Comparison of ENCODE assay signal across 1 cellular context in genomic region chr4:99202094-99202493, GRCh38.
TF ChIP-seq lines count a peak whose summit lies in the region.

No MANE protein-coding gene starts in this region.

TF ChIP-seq in HepG2, 621 proteins besides CTCF, POLR2A, EP300 and RAD21 (continues in another document):
- TF ChIP-seq KIAA2018 (CRISPR knock-in tag; IDR thresholded peaks at IDR 0.05; ENCODE audit: borderline replicate concordance) (no peak), ZBTB2 (CRISPR knock-in tag; IDR thresholded peaks at IDR 0.05; ENCODE audit: low read depth) (no peak), ZNF3 (CRISPR knock-in tag; IDR thresholded peaks at IDR 0.05) (no peak), POGZ (CRISPR knock-in tag; IDR thresholded peaks at IDR 0.05) (peak; percentile 50; the same call in 1 of the 2 replicates), ZNF83 (CRISPR knock-in tag; IDR thresholded peaks at IDR 0.05; ENCODE audit: borderline replicate concordance) (no peak), RELA (CRISPR knock-in tag; IDR thresholded peaks at IDR 0.05) (no peak), FOXK1 (CRISPR knock-in tag; IDR thresholded peaks at IDR 0.05; ENCODE audit: borderline replicate concordance, low read depth) (no peak), ZNF773 (CRISPR knock-in tag; IDR thresholded peaks at IDR 0.05; ENCODE audit: borderline replicate concordance) (no peak), KMT2B (CRISPR knock-in tag; IDR thresholded peaks at IDR 0.05) (no peak), BRD4 (CRISPR knock-in tag; IDR thresholded peaks at IDR 0.05) (no peak), ZBED4 (CRISPR knock-in tag; IDR thresholded peaks at IDR 0.05; ENCODE audit: borderline replicate concordance) (no peak), EHMT2 (IDR thresholded peaks at IDR 0.05; ENCODE audit: borderline replicate concordance, low read depth, low read length) (no peak), JUN (CRISPR knock-in tag; IDR thresholded peaks at IDR 0.05) (no peak), ZNF580 (CRISPR knock-in tag; IDR thresholded peaks at IDR 0.05; ENCODE audit: borderline replicate concordance, low read depth) (no peak), MTA3 (CRISPR knock-in tag; IDR thresholded peaks at IDR 0.05) (no peak), NR1H2 (CRISPR knock-in tag; IDR thresholded peaks at IDR 0.05; ENCODE audit: borderline replicate concordance, low read depth) (no peak), NFIB (CRISPR knock-in tag; IDR thresholded peaks at IDR 0.05; ENCODE audit: borderline replicate concordance) (no peak), ATF7-NPFF (CRISPR knock-in tag; IDR thresholded peaks at IDR 0.05; ENCODE audit: low read depth) (no peak), TOPORS (CRISPR knock-in tag; IDR thresholded peaks at IDR 0.05) (no peak), JARID2 (CRISPR knock-in tag; IDR thresholded peaks at IDR 0.05; ENCODE audit: insufficient replicate concordance) (no peak), ZNF484 (CRISPR knock-in tag; IDR thresholded peaks at IDR 0.05; ENCODE audit: borderline replicate concordance, low read depth) (no peak), HNF4A (CRISPR knock-in tag; IDR thresholded peaks at IDR 0.05) (peak; percentile 16; the same call in 1 of the 2 replicates), ZNF451 (CRISPR knock-in tag; IDR thresholded peaks at IDR 0.05) (no peak), DRAP1 (CRISPR knock-in tag; IDR thresholded peaks at IDR 0.05) (no peak), KDM3A (CRISPR knock-in tag; IDR thresholded peaks at IDR 0.05; ENCODE audit: low read depth) (no peak), ZFP90 (CRISPR knock-in tag; IDR thresholded peaks at IDR 0.05; ENCODE audit: borderline replicate concordance) (no peak), NFYB (CRISPR knock-in tag; IDR thresholded peaks at IDR 0.05) (no peak), ZNF234 (CRISPR knock-in tag; conservative IDR thresholded peaks at IDR 0.05) (no peak), FOXA3 (CRISPR knock-in tag; IDR thresholded peaks at IDR 0.05) (peak; percentile 19; the same call in 1 of the 2 replicates), GLMP (CRISPR knock-in tag; IDR thresholded peaks at IDR 0.05; ENCODE audit: borderline replicate concordance) (no peak), CEBPG (CRISPR knock-in tag; IDR thresholded peaks at IDR 0.05) (no peak), ZNF383 (CRISPR knock-in tag; IDR thresholded peaks at IDR 0.05; ENCODE audit: borderline replicate concordance) (no peak), ZNF280D (CRISPR knock-in tag; IDR thresholded peaks at IDR 0.05) (no peak), HOXD1 (CRISPR knock-in tag; IDR thresholded peaks at IDR 0.05) (no peak), ZBTB21 (CRISPR knock-in tag; IDR thresholded peaks at IDR 0.05) (no peak), SOX6 (IDR thresholded peaks at IDR 0.05) (no peak), SOX6 (CRISPR knock-in tag; IDR thresholded peaks at IDR 0.05) (peak; percentile 30; the same call in 1 of the 2 replicates), RBM22 (optimal IDR thresholded peaks at IDR 0.05; ENCODE audit: low read length) (no peak), ZNF546 (CRISPR knock-in tag; conservative IDR thresholded peaks at IDR 0.05) (no peak), ATF4 (CRISPR knock-in tag; IDR thresholded peaks at IDR 0.05) (no peak), ZXDC (CRISPR knock-in tag; IDR thresholded peaks at IDR 0.05) (no peak)
